ENCODE assay signal across 14 cellular contexts in the genomic region with DNA sequence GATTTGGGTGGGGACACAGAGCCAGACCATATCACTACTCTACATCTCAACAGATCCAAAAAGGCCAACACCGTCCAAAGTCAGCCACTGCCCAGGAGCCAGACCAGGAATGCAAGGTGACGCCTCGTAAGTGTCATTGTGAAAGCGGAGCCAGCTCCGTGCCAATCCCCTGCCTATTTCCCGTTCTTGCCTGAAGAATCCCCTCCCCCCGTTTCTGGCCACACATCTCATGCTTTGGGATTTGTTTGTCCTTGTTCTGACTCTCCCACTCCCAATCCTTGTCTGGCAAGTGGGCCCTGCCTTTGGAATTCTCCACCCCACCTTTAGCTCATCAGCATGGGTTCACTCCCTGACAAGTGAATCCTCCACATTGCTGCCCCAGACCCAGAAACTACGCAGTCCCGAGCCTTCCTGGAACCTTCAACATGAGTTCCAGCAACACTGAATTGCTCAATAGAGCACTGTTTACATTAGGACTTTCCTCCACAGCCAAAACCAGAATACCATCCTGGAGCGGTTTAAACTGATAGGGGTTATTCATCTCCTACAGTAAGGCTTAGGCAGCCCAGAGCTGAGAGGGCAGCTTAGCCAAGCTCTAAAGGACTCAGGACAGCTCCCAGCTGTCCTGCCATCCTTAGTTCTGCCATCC. TPM values are rescaled to one million over a fixed set of nuclear protein-coding genes. Genes with fewer than 3 reads are reported as not detected.
A peak's percentile ranks its signal among the peaks of the same experiment; 100 is the strongest.
DNase-seq lines count a peak whose midpoint lies in the region; ATAC-seq and TF ChIP-seq lines count a peak whose summit lies in the region.
"Had no signal": no experiment of that assay in that cellular context is flagged by ENCODE, and none has a peak within 500 bp of the region (broad histone marks: within the 10 kb centered on the region; RNA-seq: fewer than 3 reads in every experiment).

No MANE protein-coding gene starts in this region.

- H3K4me1 Mint-ChIP-seq in activated naive CD8-positive, alpha-beta T cell treated with anti-CD3 and anti-CD28 coated beads, Interleukin-2, amount 50 U/mL, for 24 hours, result peaks cover 3% of the 10 kb centered on the region
- H3K4me1 Mint-ChIP-seq in HFFc6 (ENCODE audit: low read depth), result no peaks in the 10 kb centered on the region

- peaks cover 0 to 18% (median 9%) of the 10 kb centered on the region in 4 donors for H3K4me1 ChIP-seq in stomach

- no peak for TF ChIP-seq POLR2A in stomach (IDR thresholded peaks at IDR 0.05)

- DNase-seq in NCI-H1694 treated with DMSO at 0.1 percent for 48 hours (lab: John Stamatoyannopoulos, UW) (peak; percentile 17), NCI-H1694 (lab: John Stamatoyannopoulos, UW) (no peak), NCI-H446 treated with DMSO at 0.1 percent for 48 hours (lab: John Stamatoyannopoulos, UW) (peak; percentile 16), choroid plexus epithelial cell (ENCODE audit: low read depth) (peak; percentile 63), stomach (peak; percentile 25), NCI-H226 (no peak), HFFc6 (no peak)
- no peak for DNase-seq in activated naive CD8-positive, alpha-beta T cell treated with anti-CD3 and anti-CD28 coated beads, Interleukin-2, amount 50 U/mL, for 24 hours
- DNase-seq: activated CD4-positive, CD25-positive, alpha-beta regulatory T cell; effector memory CD8-positive, alpha-beta T cell; KBM-7; left colon had no signal

- TF ChIP-seq EP300 in stomach (IDR thresholded peaks at IDR 0.05), result no peak

- no peaks in the 10 kb centered on the region for H3K9me3 ChIP-seq in stomach
- H3K9me3 ChIP-seq: neutrophil, tibial artery had no signal

- H3K27me3 Mint-ChIP-seq in activated naive CD8-positive, alpha-beta T cell treated with anti-CD3 and anti-CD28 coated beads, Interleukin-2, amount 50 U/mL, for 24 hours, result no peaks in the 10 kb centered on the region
- peaks cover 39% of the 10 kb centered on the region for H3K27me3 Mint-ChIP-seq in HFFc6 (ENCODE audit: insufficient read depth)

- ATAC-seq in activated naive CD8-positive, alpha-beta T cell treated with anti-CD3 and anti-CD28 coated beads, Interleukin-2, amount 50 U/mL, for 24 hours, result no peak
- ATAC-seq: effector memory CD8-positive, alpha-beta T cell; left colon had no signal

- WGBS in stomach, 5 donors, result 70 to 75% (median 72%) methylated on average over 10 of the region's 10 CpGs

- no peak overlapping the region for H3K4me3 Mint-ChIP-seq in activated naive CD8-positive, alpha-beta T cell treated with anti-CD3 and anti-CD28 coated beads, Interleukin-2, amount 50 U/mL, for 24 hours
- no peak overlapping the region for H3K4me3 Mint-ChIP-seq in HFFc6
- H3K4me3 Mint-ChIP-seq: effector memory CD8-positive, alpha-beta T cell had no signal

- intact Hi-C loops in stomach (cut with DNase I; ENCODE audit: low total_unique reads), result no loop called here

- no peak overlapping the region for H3K27ac Mint-ChIP-seq in activated naive CD8-positive, alpha-beta T cell treated with anti-CD3 and anti-CD28 coated beads, Interleukin-2, amount 50 U/mL, for 24 hours
- no peak overlapping the region for H3K27ac Mint-ChIP-seq in HFFc6

- no peaks in the 10 kb centered on the region for H3K9me3 Mint-ChIP-seq in activated naive CD8-positive, alpha-beta T cell treated with anti-CD3 and anti-CD28 coated beads, Interleukin-2, amount 50 U/mL, for 24 hours
- no peaks in the 10 kb centered on the region for H3K9me3 Mint-ChIP-seq in HFFc6
- H3K9me3 Mint-ChIP-seq: effector memory CD8-positive, alpha-beta T cell had no signal

- H3K27ac ChIP-seq in stomach, result no peak overlapping the region
- H3K27ac ChIP-seq: neutrophil, tibial artery had no signal

- TF ChIP-seq CTCF in choroid plexus epithelial cell (conservative IDR thresholded peaks at IDR 0.05; ENCODE audit: low read depth, low read length), result no peak
- TF ChIP-seq CTCF in stomach (IDR thresholded peaks at IDR 0.05), result no peak
- TF ChIP-seq CTCF in HFFc6 (IDR thresholded peaks at IDR 0.05), result no peak

- no peaks in the 10 kb centered on the region for H3K36me3 Mint-ChIP-seq in activated naive CD8-positive, alpha-beta T cell treated with anti-CD3 and anti-CD28 coated beads, Interleukin-2, amount 50 U/mL, for 24 hours (ENCODE audit: low read depth)
- no peaks in the 10 kb centered on the region for H3K36me3 Mint-ChIP-seq in HFFc6 (ENCODE audit: low read depth)

- no peak overlapping the region for H3K4me3 ChIP-seq in choroid plexus epithelial cell (ENCODE audit: low read depth, low read length)
- no peak overlapping the region for H3K4me3 ChIP-seq in stomach
- H3K4me3 ChIP-seq: tibial artery had no signal

- no peaks in the 10 kb centered on the region for H3K27me3 ChIP-seq in stomach
- H3K27me3 ChIP-seq: tibial artery had no signal

- H3K36me3 ChIP-seq in stomach, result no peaks in the 10 kb centered on the region
- H3K36me3 ChIP-seq: neutrophil, tibial artery had no signal

RNA-seq across cellular contexts. Expression of a gene that starts 6.0 kb away (rescaled TPM):
- total RNA-seq in stomach, result 10 to 100 TPM in 2 of 5 donors, 1 to 10 TPM in 3; 7.6 to 21.4 (median 9.9) TPM
- polyA plus RNA-seq in stomach, result 10 to 100 TPM in 1 of 3 donors, 1 to 10 TPM in 2; 8.4 to 12.7 (median 9.0) TPM
- total RNA-seq in HFFc6 (2021; fragmentation: NEBNext Ultra II Directional; extraction: Animal tissue kit (Norgen Biotek cat#: 25700)), result 10 to 100 TPM; 24.2 to 29.6 (median 27.4) TPM

RNA-seq across cellular contexts. Expression of a gene that starts 48.4 kb away (rescaled TPM):
- total RNA-seq in stomach, result 10 to 100 TPM; 20.4 to 45.9 (median 38.4) TPM
- 10 to 100 TPM in 1 of 3 donors, 1 to 10 TPM in 2; 8.2 to 13.3 (median 9.8) TPM for polyA plus RNA-seq in stomach
- total RNA-seq in HFFc6 (2021; fragmentation: NEBNext Ultra II Directional; extraction: Animal tissue kit (Norgen Biotek cat#: 25700)), result 10 to 100 TPM; 12.5 to 16.4 (median 14.1) TPM

Comparison
In these comparisons a context has a peak if more than half of its experiments do, and no peak if none do; other contexts are left out.
1. DNase-seq: peak in NCI-H1694 treated with DMSO at 0.1 percent for 48 hours (single experiment), NCI-H446 treated with DMSO at 0.1 percent for 48 hours (single experiment), choroid plexus epithelial cell (single experiment) and stomach (single experiment); none in NCI-H1694 (single experiment), activated naive CD8-positive, alpha-beta T cell treated with anti-CD3 and anti-CD28 coated beads, Interleukin-2, amount 50 U/mL, for 24 hours (single experiment), NCI-H226 (single experiment) and HFFc6 (single experiment).